ENCODE assay signal across 7 cellular contexts in genomic region chr16:29255957-29256356, GRCh38.
DNase-seq lines count a peak whose midpoint lies in the region; TF ChIP-seq lines count a peak whose summit lies in the region.
"Not testable (repeated sequence)": the region's sequence is repeated elsewhere in the genome, so short reads cannot be mapped to it uniquely, and the experiment has no call there.

No MANE protein-coding gene starts in this region.

- DNase-seq in GM03348 (ENCODE audit: low spot score) (peak; percentile 6), NCI-H510A treated with DMSO at 0.1 percent for 48 hours (lab: John Stamatoyannopoulos, UW) (peak; percentile 66), coronary artery (ENCODE audit: low spot score) (peak; percentile 75), islet precursor cell (peak; percentile 26), ovary (peak in 4 of 5 donors; percentile 33 to 54 (median 48))
- DNase-seq in activated effector memory CD4-positive, alpha-beta T cell treated with anti-CD3 and anti-CD28 coated beads, Interleukin-2, amount 50 U/mL, for 16 hours: peak; percentile 10
- DNase-seq in mesothelial cell of epicardium (ENCODE audit: low spot score in 2 of 2, unreplicated experiment in 2 of 2): not testable (repeated sequence)

- H3K27me3 ChIP-seq in ovary: not testable (repeated sequence)

- peak overlapping the region in 1 of 2 donors; percentile 47 for H3K27ac ChIP-seq in coronary artery
- peak overlapping the region; percentile 65 to 90 for H3K27ac ChIP-seq in ovary

- H3K9me3 ChIP-seq in ovary: not testable (repeated sequence)

- not testable (repeated sequence) for TF ChIP-seq CTCF in coronary artery (IDR thresholded peaks at IDR 0.05); mesothelial cell of epicardium (IDR thresholded peaks at IDR 0.05; ENCODE audit: unreplicated experiment); ovary (IDR thresholded peaks at IDR 0.05)

- H3K36me3 ChIP-seq in ovary: not testable (repeated sequence)

- H3K9me3 Mint-ChIP-seq in mesothelial cell of epicardium: not testable (repeated sequence)

- TF ChIP-seq EP300 in ovary (IDR thresholded peaks at IDR 0.05): not testable (repeated sequence)

- intact Hi-C loops in ovary (cut with DNase I): loop anchor here in 2 of 4 donors (5.0 to 10.0 kb wide), 2 partner anchors 139 to 141 kb away; no protein-coding TSS in a partner anchor

- peaks cover 29% of the 10 kb centered on the region for H3K4me1 ChIP-seq in ovary (ENCODE audit: insufficient read depth)

- H3K36me3 Mint-ChIP-seq in mesothelial cell of epicardium: not testable (repeated sequence)

- TF ChIP-seq POLR2A in ovary (IDR thresholded peaks at IDR 0.05): not testable (repeated sequence)

- not testable (repeated sequence) for H3K4me3 Mint-ChIP-seq in mesothelial cell of epicardium

- H3K27ac Mint-ChIP-seq in mesothelial cell of epicardium: peak overlapping the region; percentile 67

- H3K4me1 Mint-ChIP-seq in mesothelial cell of epicardium: peaks cover 16% of the 10 kb centered on the region

- H3K4me3 ChIP-seq in coronary artery, ovary: not testable (repeated sequence)

- not testable (repeated sequence) for H3K27me3 Mint-ChIP-seq in mesothelial cell of epicardium (ENCODE audit: low read depth)

- 3 to 28% (median 10%) methylated on average over 6 of the region's 6 CpGs for WGBS in ovary, 3 donors
